In the genomic region with DNA sequence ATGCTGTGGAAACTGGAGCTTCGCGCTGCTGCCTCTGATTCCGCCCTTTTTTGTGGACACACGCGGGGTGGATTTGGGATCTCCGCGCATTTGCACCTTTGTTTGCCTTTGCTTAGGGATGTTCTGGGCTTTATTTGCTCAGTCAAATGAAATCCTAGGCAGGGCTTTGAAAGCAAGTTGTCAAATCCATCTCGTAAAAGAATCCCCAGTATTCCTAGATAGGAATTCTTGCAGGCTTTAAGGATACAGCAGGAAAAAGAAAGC, we compare ENCODE assay signal across 1 cellular context.
A peak's percentile ranks its signal among the peaks of the same experiment; 100 is the strongest.
TF ChIP-seq lines count a peak whose summit lies in the region.

No MANE protein-coding gene starts in this region.

TF ChIP-seq in GM12878, 131 proteins besides CTCF, POLR2A, EP300 and RAD21:
- TF ChIP-seq CEBPB (IDR thresholded peaks at IDR 0.05; ENCODE audit: borderline replicate concordance in 1 of 2, low read depth in 2 of 2, low read length in 2 of 2) (no peak), EED (IDR thresholded peaks at IDR 0.05; ENCODE audit: low read depth) (peak; percentile 9; the same call in 1 of the 2 replicates), IKZF2 (IDR thresholded peaks at IDR 0.05) (peak in 1 of 2 experiments; percentile 6; a peak in 2 of 4 replicates)
